Comparison of ENCODE assay signal across 1 cellular context in genomic region chr6:33189625-33190024, GRCh38.
A peak's percentile ranks its signal among the peaks of the same experiment; 100 is the strongest.
TF ChIP-seq lines count a peak whose summit lies in the region.

No MANE protein-coding gene starts in this region.

TF ChIP-seq in K562, 482 proteins besides CTCF, POLR2A, EP300 and RAD21:
- no peak for TF ChIP-seq TRIM24 (IDR thresholded peaks at IDR 0.05)
- TF ChIP-seq PYGO2 (tag; IDR thresholded peaks at IDR 0.05) = no peak
- no peak for TF ChIP-seq PRMT5 (CRISPR knock-in tag; IDR thresholded peaks at IDR 0.05)
- TF ChIP-seq MCM7 (IDR thresholded peaks at IDR 0.05) = peak in 1 of 2 experiments; percentile 85; a peak in 1 of 4 replicates
- TF ChIP-seq NFXL1 (CRISPR knock-in tag; IDR thresholded peaks at IDR 0.05) = no peak
- TF ChIP-seq NCOA6 (IDR thresholded peaks at IDR 0.05) = no peak
- 0 out of 2 replicates have a peak, but pooled peaks have one; percentile 11 for TF ChIP-seq MCM3 (IDR thresholded peaks at IDR 0.05)
- peak; percentile 38; the same call in 1 of the 2 replicates for TF ChIP-seq ZBTB26 (CRISPR knock-in tag; IDR thresholded peaks at IDR 0.05)
